In genomic region chr12:20646239-20646827, GRCh38 we compare ENCODE assay signal across 8 cellular contexts. TPM values are rescaled to one million over a fixed set of nuclear protein-coding genes. Genes with fewer than 3 reads are reported as not detected.
DNase-seq lines count a peak whose midpoint lies in the region; TF ChIP-seq lines count a peak whose summit lies in the region.

No MANE protein-coding gene starts in this region.

- H3K27me3 ChIP-seq in neural cell (ENCODE audit: insufficient read depth, low read depth, low read length), result no peaks in the 10 kb centered on the region

- no peak overlapping the region for H3K4me2 ChIP-seq in neural cell (ENCODE audit: low read length)

- H3K9me2 ChIP-seq in neural cell (ENCODE audit: insufficient read depth, low read length), result no peaks in the 10 kb centered on the region

- no peak overlapping the region for H3K27ac ChIP-seq in neural cell (ENCODE audit: low read length)

- H3K4me3 ChIP-seq in HFF-Myc (replicated peaks; ENCODE audit: low read depth, low read length), result no peak overlapping the region
- no peak overlapping the region for H3K4me3 ChIP-seq in epithelial cell of esophagus (ENCODE audit: low read length)
- H3K4me3 ChIP-seq in neural cell (ENCODE audit: low read length), result no peak overlapping the region

- no peaks in the 10 kb centered on the region for H3K36me3 ChIP-seq in neural cell (ENCODE audit: insufficient read depth, low read length)

- no peak overlapping the region for H2AFZ ChIP-seq in neural cell (ENCODE audit: low read depth, low read length)

- H3F3A ChIP-seq in neural cell (ENCODE audit: insufficient read depth, low read length, poor library complexity, severe bottlenecking), result no peaks in the 10 kb centered on the region

- no peaks in the 10 kb centered on the region for H3K79me2 ChIP-seq in neural cell (replicated peaks; ENCODE audit: insufficient read depth, low read length)

- H3K9me3 ChIP-seq in neural cell (ENCODE audit: low read length), result no peaks in the 10 kb centered on the region

- H3K9ac ChIP-seq in neural cell (ENCODE audit: low read length), result no peak overlapping the region

- no peak for TF ChIP-seq EP300 in neural cell (conservative IDR thresholded peaks at IDR 0.05; ENCODE audit: poor library complexity, severe bottlenecking)

- TF ChIP-seq CTCF in HFF-Myc (IDR thresholded peaks at IDR 0.05; ENCODE audit: low read depth, low read length, missing control alignments) (peak; percentile 53), epithelial cell of esophagus (IDR thresholded peaks at IDR 0.05; ENCODE audit: insufficient read depth, low read depth, low read length, missing control alignments) (peak; percentile 45), neural cell (IDR thresholded peaks at IDR 0.05; ENCODE audit: poor library complexity, severe bottlenecking) (peak; percentile 73)

- DNase-seq in COLO668 (lab: John Stamatoyannopoulos, UW; ENCODE audit: unreplicated experiment) (peak; percentile 1), HFF-Myc (ENCODE audit: extremely low read depth, low read depth) (peak; percentile 35), NOMO-1 treated with DMSO at 0.1 percent for 48 hours (lab: John Stamatoyannopoulos, UW; ENCODE audit: unreplicated experiment) (peak; percentile 11), epithelial cell of esophagus (ENCODE audit: low read depth) (peak; percentile 44), activated gamma-delta T cell treated with Interleukin-2 at 50 U/mL for 16 hours (no peak), NCI-H2029 (lab: John Stamatoyannopoulos, UW) (no peak), UCSD-AML1 (lab: John Stamatoyannopoulos, UW; ENCODE audit: unreplicated experiment) (no peak)

- no peaks in the 10 kb centered on the region for H4K20me1 ChIP-seq in neural cell (ENCODE audit: insufficient read depth)

- peak; percentile 77 for TF ChIP-seq RAD21 in neural cell (conservative IDR thresholded peaks at IDR 0.05)

TF ChIP-seq in neural cell, 6 proteins besides CTCF, POLR2A, EP300 and RAD21:
- TF ChIP-seq SMC3 (conservative IDR thresholded peaks at IDR 0.05; ENCODE audit: poor library complexity) (peak; percentile 74), MXI1 (conservative IDR thresholded peaks at IDR 0.05; ENCODE audit: poor library complexity, severe bottlenecking) (no peak)

RNA-seq across cellular contexts. Expression of gene SLCO1C1, which starts 48.8 kb away (rescaled TPM):
- not detected in 2 replicates for polyA plus RNA-seq in neural cell
- polyA minus RNA-seq in neural cell, result 0.46 TPM in 1 of 2 replicates, not detected in the other

Comparison
In these comparisons a context has a peak if more than half of its experiments do, and no peak if none do; other contexts are left out.
1. DNase-seq: peak in COLO668 (single experiment), HFF-Myc (single experiment), NOMO-1 treated with DMSO at 0.1 percent for 48 hours (single experiment) and epithelial cell of esophagus (single experiment); none in activated gamma-delta T cell treated with Interleukin-2 at 50 U/mL for 16 hours (single experiment), NCI-H2029 (single experiment) and UCSD-AML1 (single experiment).
2. Peak in every context shown above with its lines, with median percentiles within 50 percentile points of each other: CTCF ChIP-seq.